21 cellular contexts compared by ENCODE assay signal in the genomic region with DNA sequence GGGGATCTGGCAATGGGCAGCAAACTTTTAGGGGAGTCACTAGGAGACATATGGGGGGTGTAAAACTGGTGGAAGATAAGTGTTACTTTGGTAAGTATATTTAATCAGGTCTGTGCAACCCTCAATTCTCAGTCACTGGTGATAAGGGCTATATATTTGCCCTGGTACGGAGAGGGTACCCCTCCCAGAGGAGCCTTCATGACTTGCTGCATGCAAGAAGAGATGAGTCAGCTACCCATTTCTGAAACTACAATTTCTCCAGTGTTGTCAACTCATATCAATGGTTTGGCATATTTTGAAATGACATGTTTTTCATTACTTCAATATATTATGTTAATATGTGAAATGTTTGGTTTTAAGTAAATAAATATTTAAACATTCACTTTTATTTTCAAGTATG.
"Had no signal": no experiment of that assay in that cellular context is flagged by ENCODE, and none has a peak within 500 bp of the region (broad histone marks: within the 10 kb centered on the region; RNA-seq: fewer than 3 reads in every experiment).

No MANE protein-coding gene starts in this region.

- H3K27me3 Mint-ChIP-seq: activated naive CD4-positive, alpha-beta T cell treated with anti-CD3 and anti-CD28 coated beads, Interleukin-2, amount 50 U/mL, for 24 hours; brain; central memory CD8-positive, alpha-beta T cell had no signal

- H3K9me3 Mint-ChIP-seq: activated naive CD4-positive, alpha-beta T cell treated with anti-CD3 and anti-CD28 coated beads, Interleukin-2, amount 50 U/mL, for 24 hours; brain; central memory CD8-positive, alpha-beta T cell; T-helper 1 cell treated with Interleukin-12 subunit alpha and Interleukin-12 subunit beta and Interleukin-4 antibody, amounts not matched to agents 30 μg/mL and 1 μg/mL, for 36 hours had no signal

- ATAC-seq: PC-3 had no signal

- H3K27ac ChIP-seq: WERI-Rb-1 had no signal

- H3K4me3 Mint-ChIP-seq: activated naive CD4-positive, alpha-beta T cell treated with anti-CD3 and anti-CD28 coated beads, Interleukin-2, amount 50 U/mL, for 24 hours; brain; central memory CD8-positive, alpha-beta T cell; T-helper 1 cell treated with Interleukin-12 subunit alpha and Interleukin-12 subunit beta and Interleukin-4 antibody, amounts not matched to agents 30 μg/mL and 1 μg/mL, for 36 hours had no signal

- H3K27ac Mint-ChIP-seq: activated naive CD4-positive, alpha-beta T cell treated with anti-CD3 and anti-CD28 coated beads, Interleukin-2, amount 50 U/mL, for 24 hours; brain; T-helper 1 cell treated with Interleukin-12 subunit alpha and Interleukin-12 subunit beta and Interleukin-4 antibody, amounts not matched to agents 30 μg/mL and 1 μg/mL, for 36 hours had no signal

- DNase-seq: activated CD4-positive, alpha-beta T cell treated with anti-CD3 and anti-CD28 coated beads for 48 hours; activated CD4-positive, alpha-beta T cell treated with anti-CD3 and anti-CD28 coated beads, Interleukin-2, amount 50 U/mL, for 4 hours; activated CD8-positive, alpha-beta memory T cell treated with anti-CD3 and anti-CD28 coated beads for 24 hours; activated effector memory CD4-positive, alpha-beta T cell treated with Interleukin-2 at 50 U/mL for 16 hours; activated naive CD4-positive, alpha-beta T cell; activated T-cell treated with anti-CD3 and anti-CD28 coated beads, Interleukin-2, amount 50 U/mL, for 48 hours; amygdala; Kasumi-1; NCI-H1048; NCI-H146; NCI-H187 treated with DMSO at 0.1 percent for 48 hours; NCI-H2081 treated with DMSO at 0.1 percent for 48 hours; NCI-H446; NCI-H524; PC-3; SHP77 treated with DMSO at 0.1 percent for 48 hours; WERI-Rb-1 had no signal
